Comparison of ENCODE assay signal across 19 cellular contexts in the genomic region with DNA sequence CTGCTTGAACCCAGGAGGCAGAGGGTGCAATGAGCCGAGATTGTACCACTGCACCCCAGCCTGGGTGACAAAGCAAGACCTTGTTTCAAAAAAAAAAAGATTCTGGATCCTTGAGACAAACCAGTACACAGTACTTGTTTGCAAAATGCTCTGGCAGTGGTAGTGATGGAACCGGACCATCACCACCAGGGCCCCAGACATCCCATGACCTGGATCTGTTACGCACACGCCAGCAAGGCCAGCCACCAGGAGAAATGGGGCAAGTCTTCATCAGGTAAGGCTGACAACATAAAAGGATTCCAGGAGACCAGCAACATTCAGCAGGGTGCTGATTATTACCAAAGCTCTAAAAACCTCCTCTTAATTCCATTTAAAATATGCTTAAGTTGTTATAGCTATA.
"Had no signal": no experiment of that assay in that cellular context is flagged by ENCODE, and none has a peak within 500 bp of the region (broad histone marks: within the 10 kb centered on the region; RNA-seq: fewer than 3 reads in every experiment).

No MANE protein-coding gene starts in this region.

- H3K9me3 ChIP-seq: adrenal gland, sigmoid colon, thyroid gland had no signal

- H3K27me3 Mint-ChIP-seq: activated CD8-positive, alpha-beta T cell treated with anti-CD3 and anti-CD28 coated beads for 36 hours; activated naive CD4-positive, alpha-beta T cell treated with anti-CD3 and anti-CD28 coated beads, Interleukin-2, amount 50 U/mL, for 24 hours had no signal

- H3K4me3 ChIP-seq: adrenal gland, hepatocyte, sigmoid colon, thyroid gland had no signal

- H3K4me2 ChIP-seq: hepatocyte had no signal

- H3K27ac Mint-ChIP-seq: activated CD8-positive, alpha-beta T cell treated with anti-CD3 and anti-CD28 coated beads for 36 hours; activated naive CD4-positive, alpha-beta T cell treated with anti-CD3 and anti-CD28 coated beads, Interleukin-2, amount 50 U/mL, for 24 hours; natural killer cell treated with Interleukin-12 subunit alpha and Interleukin-12 subunit beta and Interleukin-15 and Interleukin-18, amount 100 ng/mL, for 72 hours had no signal

- H3K36me3 Mint-ChIP-seq: activated naive CD4-positive, alpha-beta T cell treated with anti-CD3 and anti-CD28 coated beads, Interleukin-2, amount 50 U/mL, for 24 hours; natural killer cell treated with Interleukin-12 subunit alpha and Interleukin-12 subunit beta and Interleukin-15 and Interleukin-18, amount 100 ng/mL, for 72 hours had no signal

- ATAC-seq: activated CD8-positive, alpha-beta T cell treated with anti-CD3 and anti-CD28 coated beads for 36 hours; activated T-cell treated with anti-CD3 and anti-CD28 coated beads, Interleukin-2, amount 50 U/mL, for 4 hours; natural killer cell treated with Interleukin-12 subunit alpha and Interleukin-12 subunit beta and Interleukin-15 and Interleukin-18, amount 100 ng/mL, for 72 hours had no signal

- FAIRE-seq: colon, endometrium had no signal

- H3K9me3 Mint-ChIP-seq: activated B cell treated with CpG ODN at 0.5 μM for 24 hours; activated CD8-positive, alpha-beta T cell treated with anti-CD3 and anti-CD28 coated beads for 36 hours; activated naive CD4-positive, alpha-beta T cell treated with anti-CD3 and anti-CD28 coated beads, Interleukin-2, amount 50 U/mL, for 24 hours; activated T-cell treated with anti-CD3 and anti-CD28 coated beads, Interleukin-2, amount 50 U/mL, for 4 hours; natural killer cell treated with Interleukin-12 subunit alpha and Interleukin-12 subunit beta and Interleukin-15 and Interleukin-18, amount 100 ng/mL, for 72 hours had no signal

- H3K4me3 Mint-ChIP-seq: activated CD8-positive, alpha-beta T cell treated with anti-CD3 and anti-CD28 coated beads for 36 hours; activated naive CD4-positive, alpha-beta T cell treated with anti-CD3 and anti-CD28 coated beads, Interleukin-2, amount 50 U/mL, for 24 hours; activated T-cell treated with anti-CD3 and anti-CD28 coated beads, Interleukin-2, amount 50 U/mL, for 4 hours; natural killer cell treated with Interleukin-12 subunit alpha and Interleukin-12 subunit beta and Interleukin-15 and Interleukin-18, amount 100 ng/mL, for 72 hours had no signal

- DNase-seq: activated B cell treated with CpG ODN at 0.5 μM for 24 hours; activated CD4-positive, alpha-beta T cell treated with anti-CD3 and anti-CD28 coated beads for 48 hours; activated CD8-positive, alpha-beta T cell treated with anti-CD3 and anti-CD28 coated beads for 36 hours; activated effector memory CD4-positive, alpha-beta T cell treated with anti-CD3 and anti-CD28 coated beads, Interleukin-2, amount 50 U/mL, for 16 hours; activated T-cell treated with anti-CD3 and anti-CD28 coated beads, Interleukin-2, amount 50 U/mL, for 4 hours; adrenal gland; caudate nucleus; islet precursor cell; mesendoderm; nucleus accumbens; sigmoid colon; stimulated activated CD4-positive, alpha-beta T cell treated with anti-CD3 and anti-CD28 coated beads, Interleukin-1b, Interleukin-23, amount 100 ng/mL, for 48 hours; T-helper 1 cell; thyroid gland had no signal

- H3K36me3 ChIP-seq: adrenal gland, sigmoid colon, thyroid gland had no signal

- H3K27ac ChIP-seq: hepatocyte, sigmoid colon, thyroid gland had no signal

- H3K27me3 ChIP-seq: adrenal gland, hepatocyte, sigmoid colon, thyroid gland had no signal

- H2AFZ ChIP-seq: hepatocyte had no signal
